24 cellular contexts compared by ENCODE assay signal in genomic region chr10:48926764-48927163, GRCh38. TPM values are rescaled to one million over a fixed set of nuclear protein-coding genes. Genes with fewer than 3 reads are reported as not detected.
"Had no signal": no experiment of that assay in that cellular context is flagged by ENCODE, and none has a peak within 500 bp of the region (broad histone marks: within the 10 kb centered on the region; RNA-seq: fewer than 3 reads in every experiment).

No MANE protein-coding gene starts in this region.

- H3K36me3 Mint-ChIP-seq: immature natural killer cell; naive thymus-derived CD4-positive, alpha-beta T cell had no signal

- H3K9me3 Mint-ChIP-seq: central memory CD8-positive, alpha-beta T cell; effector memory CD8-positive, alpha-beta T cell; immature natural killer cell; naive thymus-derived CD4-positive, alpha-beta T cell; neural crest cell had no signal

- H3K27ac ChIP-seq: dorsolateral prefrontal cortex, esophagus squamous epithelium, parathyroid adenoma, psoas muscle, sigmoid colon, skin epidermis, stomach, thoracic aorta, transverse colon had no signal

- H3K36me3 ChIP-seq: esophagus squamous epithelium, sigmoid colon, stomach, thoracic aorta, transverse colon had no signal

- H3K27ac Mint-ChIP-seq: effector memory CD8-positive, alpha-beta T cell; immature natural killer cell; naive thymus-derived CD4-positive, alpha-beta T cell had no signal

- H3K4me1 Mint-ChIP-seq: central memory CD8-positive, alpha-beta T cell; immature natural killer cell had no signal

- H3K4me3 ChIP-seq: dorsolateral prefrontal cortex, esophagus squamous epithelium, lung, psoas muscle, sigmoid colon, skin epidermis, stomach, thoracic aorta, transverse colon had no signal

- H3K4me3 Mint-ChIP-seq: central memory CD8-positive, alpha-beta T cell; effector memory CD8-positive, alpha-beta T cell; immature natural killer cell; naive thymus-derived CD4-positive, alpha-beta T cell; neural crest cell had no signal

- H3K27me3 ChIP-seq: sigmoid colon, stomach, transverse colon had no signal

- H3K79me2 ChIP-seq: parathyroid adenoma had no signal

- H3K9me3 ChIP-seq: esophagus squamous epithelium, psoas muscle, sigmoid colon, stomach, thoracic aorta, transverse colon had no signal

- DNase-seq: cortex of kidney; dorsolateral prefrontal cortex; effector memory CD8-positive, alpha-beta T cell; esophagus squamous epithelium; foreskin fibroblast; immature natural killer cell; left ventricle myocardium superior; mesenchymal stem cell; naive thymus-derived CD4-positive, alpha-beta T cell; occipital lobe; psoas muscle; sigmoid colon; stimulated activated CD4-positive, alpha-beta T cell treated with anti-CD3 and anti-CD28 coated beads, Interleukin-4, amount 100 ng/mL, for 4 hours; stimulated activated naive CD4-positive, alpha-beta T cell; stomach; substantia nigra; transverse colon had no signal

- H3K4me1 ChIP-seq: esophagus squamous epithelium, parathyroid adenoma, psoas muscle, sigmoid colon, stomach, transverse colon had no signal

- H2AFZ ChIP-seq: parathyroid adenoma had no signal

- ATAC-seq: effector memory CD8-positive, alpha-beta T cell; naive thymus-derived CD4-positive, alpha-beta T cell; psoas muscle had no signal

RNA-seq across cellular contexts. Expression of gene LRRC18, which starts 12.9 kb away (rescaled TPM):
- total RNA-seq: dorsolateral prefrontal cortex; epithelial cell of proximal tubule; left ventricle myocardium superior; naive thymus-derived CD4-positive, alpha-beta T cell; neural crest cell; occipital lobe; psoas muscle; sigmoid colon; thoracic aorta; transverse colon had no signal
